20 cellular contexts compared by ENCODE assay signal in genomic region chr5:34045996-34046395, GRCh38. TPM values are rescaled to one million over a fixed set of nuclear protein-coding genes. Genes with fewer than 3 reads are reported as not detected.
DNase-seq lines count a peak whose midpoint lies in the region; ATAC-seq, FAIRE-seq and TF ChIP-seq lines count a peak whose summit lies in the region.
"Had no signal": no experiment of that assay in that cellular context is flagged by ENCODE, and none has a peak within 500 bp of the region (broad histone marks: within the 10 kb centered on the region; RNA-seq: fewer than 3 reads in every experiment).

No MANE protein-coding gene starts in this region.

- FAIRE-seq in A549 (lab: Jason Lieb, UNC) (no peak), bronchial epithelial cell (lab: Jason Lieb, UNC) (no peak)

- H3K4me2 ChIP-seq in A549: 0 out of 3 replicates have a peak overlapping the region, but pooled peaks have one; percentile 24
- H3K4me2 ChIP-seq: smooth muscle cell had no signal

- no peaks in the 10 kb centered on the region for H3K27me3 ChIP-seq in bronchial epithelial cell (ENCODE audit: control insufficient read depth, insufficient read depth, low read length)
- H3K27me3 ChIP-seq: heart left ventricle, SJSA1 had no signal

- no peaks in the 10 kb centered on the region for H3K36me3 ChIP-seq in bronchial epithelial cell (ENCODE audit: control insufficient read depth, insufficient read depth, low read length)
- H3K36me3 ChIP-seq: SJSA1 had no signal

- CTCF ChIA-PET in A549 (lab: Yijun Ruan, JAX): no interaction called here

- TF ChIP-seq POLR2A in A549 (IDR thresholded peaks at IDR 0.05; ENCODE audit: low read length): no peak

- TF ChIP-seq EP300 in A549 (IDR thresholded peaks at IDR 0.05): no peak

- no peaks in the 10 kb centered on the region for H3K9me3 ChIP-seq in A549
- H3K9me3 ChIP-seq: heart left ventricle, SJSA1 had no signal

- TF ChIP-seq CTCF in A549 (IDR thresholded peaks at IDR 0.05): no peak
- no peak for TF ChIP-seq CTCF in bronchial epithelial cell (IDR thresholded peaks at IDR 0.05; ENCODE audit: insufficient read depth, low read length, severe bottlenecking)

- DNase-seq in A549 (ENCODE audit: low read depth in 1 of 2, low spot score in 1 of 2): peak in 1 of 2 experiments; percentile 22
- peak; percentile 6 for DNase-seq in HS-5 (ENCODE audit: low read depth)
- peak; percentile 91 for DNase-seq in bronchial epithelial cell (ENCODE audit: low read depth)
- peak; percentile 44 for DNase-seq in kidney tubule cell (ENCODE audit: low spot score)
- no peak for DNase-seq in COLO829 (ENCODE audit: low spot score)
- DNase-seq in NCI-H2196 (lab: John Stamatoyannopoulos, UW; ENCODE audit: unreplicated experiment): no peak
- DNase-seq in SIG-M5 treated with dmso at 0.1 percent for 504 hours (lab: John Stamatoyannopoulos, UW; ENCODE audit: unreplicated experiment): no peak
- DNase-seq: activated CD4-positive, alpha-beta T cell treated with anti-CD3 and anti-CD28 coated beads for 4 hours; activated naive CD4-positive, alpha-beta T cell treated with anti-CD3 and anti-CD28 coated beads, Interleukin-2, amount 50 U/mL, for 16 hours; activated T-cell treated with anti-CD3 and anti-CD28 coated beads for 4 hours; Calu3; central memory CD4-positive, alpha-beta T cell; heart left ventricle; NCI-H1436 treated with DMSO at 0.1 percent for 48 hours; NCI-H446; T-helper 9 cell had no signal

- H3K4me3 ChIP-seq in A549: no peak overlapping the region
- no peak overlapping the region for H3K4me3 ChIP-seq in bronchial epithelial cell (ENCODE audit: low read depth, low read length)
- H3K4me3 ChIP-seq: heart left ventricle, SJSA1, smooth muscle cell had no signal

- POLR2A ChIA-PET in A549 (lab: Yijun Ruan, JAX): no interaction called here

- H3K4me1 ChIP-seq in A549: peaks cover 8% of the 10 kb centered on the region; the same call in 2 of the 3 replicates

- no peak for ATAC-seq in A549
- ATAC-seq in GM18868 (IDR thresholded peaks at IDR 0.05; ENCODE audit: unreplicated experiment): no peak
- ATAC-seq: stimulated activated effector memory CD8-positive, alpha-beta T cell treated with anti-CD3 and anti-CD28 coated beads, Interleukin-12 subunit alpha, Interleukin-12 subunit beta, amount 100 ng/mL, for 72 hours had no signal

- no peak for TF ChIP-seq RAD21 in A549 (conservative IDR thresholded peaks at IDR 0.05 in 1 of 2, IDR thresholded peaks at IDR 0.05 in 1 of 2)

- no peak overlapping the region for H3K27ac ChIP-seq in A549
- H3K27ac ChIP-seq: SJSA1 had no signal

TF ChIP-seq in A549, 52 proteins besides CTCF, POLR2A, EP300 and RAD21:
- TF ChIP-seq PBX3 (IDR thresholded peaks at IDR 0.05) (no peak), NR3C1 (IDR thresholded peaks at IDR 0.05) (no peak), PHF8 (IDR thresholded peaks at IDR 0.05; ENCODE audit: borderline replicate concordance, low read depth) (no peak)

RNA-seq across cellular contexts. Expression of gene C1QTNF3, which starts 3.0 kb away (rescaled TPM):
- polyA plus RNA-seq in A549 (2011; rRNA removed): 1.3 and 1.4 TPM in 2 replicates
- 0.11 and 0.16 TPM in 2 replicates for polyA plus RNA-seq in A549 (2012; cell fraction: cytosol; rRNA removed)
- polyA plus RNA-seq in A549 (2012; cell fraction: nucleus; rRNA removed): 0.77 and 0.91 TPM in 2 replicates
- polyA plus RNA-seq in A549 (2017; fragmentation: RNase III; extraction: RNeasy Plus Mini Kit Qiagen cat#74134 plus additional on column Dnase treatment): 0.18 to 0.35 TPM (median 0.26 TPM) in 3 replicates
- polyA minus RNA-seq in A549 (2011; rRNA and poly(A)+ RNA removed): 0.58 TPM in 2 replicates
- total RNA-seq in bronchial epithelial cell: 0.26 TPM in 2 replicates

RNA-seq across cellular contexts. Expression of gene AMACR, which starts 38.1 kb away (rescaled TPM):
- 22.1 and 30.1 TPM in 2 replicates for polyA plus RNA-seq in A549 (2011; rRNA removed)
- 7.6 and 10.0 TPM in 2 replicates for polyA plus RNA-seq in A549 (2012; cell fraction: cytosol; rRNA removed)
- 5.7 and 7.6 TPM in 2 replicates for polyA plus RNA-seq in A549 (2012; cell fraction: nucleus; rRNA removed)
- polyA plus RNA-seq in A549 (2017; fragmentation: RNase III; extraction: RNeasy Plus Mini Kit Qiagen cat#74134 plus additional on column Dnase treatment): 16.7 to 21.1 TPM (median 19.6 TPM) in 3 replicates
- polyA minus RNA-seq in A549 (2011; rRNA and poly(A)+ RNA removed): 8.4 and 9.1 TPM in 2 replicates
- total RNA-seq in bronchial epithelial cell: 6.3 and 6.5 TPM in 2 replicates

Comparison
In these comparisons a context has a peak if more than half of its experiments do, and no peak if none do; other contexts are left out.
1. DNase-seq: peak in HS-5 (single experiment), bronchial epithelial cell (single experiment) and kidney tubule cell (single experiment); none in COLO829 (single experiment), NCI-H2196 (single experiment) and SIG-M5 treated with dmso at 0.1 percent for 504 hours (single experiment).